ENCODE assay signal across 9 cellular contexts in the genomic region with DNA sequence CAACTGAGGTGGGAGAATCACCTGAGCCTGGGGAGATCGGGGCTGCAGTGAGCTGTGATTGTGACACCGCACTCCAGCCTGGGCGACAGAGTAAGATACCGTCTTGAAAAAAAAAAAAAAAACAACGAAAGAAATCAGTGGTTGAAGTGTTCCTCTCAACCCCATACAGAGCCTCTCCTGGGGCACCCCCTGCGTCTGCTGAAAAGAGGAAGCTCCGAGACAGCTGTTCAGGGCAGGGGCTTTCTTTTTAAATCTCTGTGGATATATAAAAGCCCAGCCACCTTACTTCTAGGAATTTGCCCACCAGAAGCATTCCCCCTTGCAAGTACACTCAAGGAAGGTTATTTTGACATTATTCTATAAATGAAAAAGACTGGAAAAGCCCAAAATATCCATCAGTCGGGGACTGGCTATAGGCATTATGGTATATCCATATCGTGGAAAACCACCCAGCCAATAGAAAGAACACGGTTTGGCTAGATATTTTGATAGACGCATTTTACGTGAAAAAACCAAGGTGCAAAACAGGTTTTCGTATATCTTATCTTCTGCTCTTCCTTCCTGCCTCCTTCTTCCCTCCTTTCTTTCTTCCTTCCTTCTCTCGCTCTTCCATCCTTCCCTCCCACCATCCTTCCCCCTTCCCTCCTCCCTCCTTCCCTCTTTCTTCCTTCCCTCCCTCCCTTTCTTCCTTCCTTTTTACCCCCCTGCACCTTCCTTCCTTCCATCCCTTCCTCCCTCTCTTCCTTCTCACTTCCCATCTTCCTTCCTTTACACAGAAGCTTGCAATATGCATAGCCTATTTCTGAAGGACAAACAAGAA. TPM values are rescaled to one million over a fixed set of nuclear protein-coding genes. Genes with fewer than 3 reads are reported as not detected.
DNase-seq lines count a peak whose midpoint lies in the region; ATAC-seq lines count a peak whose summit lies in the region.
"Had no signal": no experiment of that assay in that cellular context is flagged by ENCODE, and none has a peak within 500 bp of the region (broad histone marks: within the 10 kb centered on the region; RNA-seq: fewer than 3 reads in every experiment).

No MANE protein-coding gene starts in this region.

- no peak overlapping the region for H3K4me3 ChIP-seq in Karpas-422 (ENCODE audit: low read length)

- H3K27ac Mint-ChIP-seq in immature natural killer cell: no peak overlapping the region

- H3K9me3 Mint-ChIP-seq in immature natural killer cell: peaks cover 0 to 2% (median 0%) of the 10 kb centered on the region in 6 donors

- H2AFZ ChIP-seq in Karpas-422 (ENCODE audit: low read length): no peak overlapping the region

- no peak overlapping the region for H3K27ac ChIP-seq in Karpas-422 (ENCODE audit: low read length)
- H3K27ac ChIP-seq: KMS-11 had no signal

- peak overlapping the region; percentile 13 for H3K4me2 ChIP-seq in Karpas-422 (ENCODE audit: low read depth, low read length, poor library complexity, severe bottlenecking)
- H3K4me2 ChIP-seq: KMS-11 had no signal

- no peaks in the 10 kb centered on the region for H3K9me2 ChIP-seq in Karpas-422 (replicated peaks; ENCODE audit: insufficient read depth, low read length)

- H3K36me3 ChIP-seq in Karpas-422 (ENCODE audit: insufficient read depth, low read length): no peaks in the 10 kb centered on the region

- no peaks in the 10 kb centered on the region for H3K9me3 ChIP-seq in Karpas-422 (ENCODE audit: low read length)

- H3K79me2 ChIP-seq in Karpas-422 (ENCODE audit: low read length): no peaks in the 10 kb centered on the region

- 0 out of 2 replicates have a peak, but pooled peaks cover 4% of the 10 kb centered on the region for H4K20me1 ChIP-seq in Karpas-422 (ENCODE audit: insufficient read depth, low read depth, low read length)

- no peaks in the 10 kb centered on the region for H3K36me3 Mint-ChIP-seq in immature natural killer cell

- peaks cover 7 to 22% (median 9%) of the 10 kb centered on the region in 3 donors for H3K27me3 Mint-ChIP-seq in immature natural killer cell (ENCODE audit: low read depth in 3 of 3)

- H3K9ac ChIP-seq in Karpas-422 (ENCODE audit: low read length): no peak overlapping the region
- H3K9ac ChIP-seq: KMS-11 had no signal

- no peaks in the 10 kb centered on the region for H3K27me3 ChIP-seq in Karpas-422 (ENCODE audit: low read length)

- peak; percentile 24 for DNase-seq in activated CD4-positive, alpha-beta T cell treated with anti-CD3 and anti-CD28 coated beads for 48 hours
- no peak for DNase-seq in activated CD4-positive, alpha-beta T cell treated with anti-CD3 and anti-CD28 coated beads, Interleukin-2, amount 50 U/mL, for 1 hour
- DNase-seq in Karpas-422: peak; percentile 85
- DNase-seq in pons (ENCODE audit: low spot score): peak; percentile 46
- no peak for DNase-seq in cerebellar nuclear complex (lab: John Stamatoyannopoulos, UW)
- no peak for DNase-seq in immature natural killer cell
- no peak for DNase-seq in globus pallidus (ENCODE audit: low spot score)

- H3K4me1 Mint-ChIP-seq in immature natural killer cell: peaks cover 0 to 2% of the 10 kb centered on the region in 2 donors

- H3K4me1 ChIP-seq in Karpas-422 (ENCODE audit: low read length): peaks cover 9% of the 10 kb centered on the region

- ATAC-seq in GM21786 (IDR thresholded peaks at IDR 0.05; ENCODE audit: unreplicated experiment): peak; percentile 98

- no peak overlapping the region for H3K4me3 Mint-ChIP-seq in immature natural killer cell

RNA-seq across cellular contexts. Expression of a gene that starts 9.2 kb away (rescaled TPM):
- not detected in 2 replicates for total RNA-seq in Karpas-422 (2014; rRNA removed; shearing (Covaris generic); ENCODE audit: low replicate concordance)
- polyA plus RNA-seq in immature natural killer cell: not detected

RNA-seq across cellular contexts. Expression of a gene that starts 22.9 kb away (rescaled TPM):
- total RNA-seq in Karpas-422 (2014; rRNA removed; shearing (Covaris generic); ENCODE audit: low replicate concordance): not detected in 2 replicates
- not detected for polyA plus RNA-seq in immature natural killer cell

RNA-seq across cellular contexts. Expression of a gene that starts 55.1 kb away (rescaled TPM):
- not detected in 2 replicates for total RNA-seq in Karpas-422 (2014; rRNA removed; shearing (Covaris generic); ENCODE audit: low replicate concordance)
- not detected for polyA plus RNA-seq in immature natural killer cell

Comparison
In these comparisons a context has a peak if more than half of its experiments do, and no peak if none do; other contexts are left out.
1. DNase-seq: peak in activated CD4-positive, alpha-beta T cell treated with anti-CD3 and anti-CD28 coated beads for 48 hours (single experiment), Karpas-422 (single experiment) and pons (single experiment); none in activated CD4-positive, alpha-beta T cell treated with anti-CD3 and anti-CD28 coated beads, Interleukin-2, amount 50 U/mL, for 1 hour (single experiment), cerebellar nuclear complex (0 of 2), immature natural killer cell (0 of 3) and globus pallidus (single experiment).